ENCODE assay signal across 19 cellular contexts in genomic region chr2:53475320-53475719, GRCh38.
A peak's percentile ranks its signal among the peaks of the same experiment; 100 is the strongest.
DNase-seq lines count a peak whose midpoint lies in the region; FAIRE-seq and TF ChIP-seq lines count a peak whose summit lies in the region.
"Had no signal": no experiment of that assay in that cellular context is flagged by ENCODE, and none has a peak within 500 bp of the region (broad histone marks: within the 10 kb centered on the region; RNA-seq: fewer than 3 reads in every experiment).

No MANE protein-coding gene starts in this region.

- TF ChIP-seq CTCF in Calu3 (IDR thresholded peaks at IDR 0.05; ENCODE audit: unreplicated experiment) (no peak), astrocyte of the cerebellum (IDR thresholded peaks at IDR 0.05; ENCODE audit: low read depth, low read length, missing control alignments) (no peak), keratinocyte (optimal IDR thresholded peaks at IDR 0.05 in 1 of 3, IDR thresholded peaks at IDR 0.05 in 1 of 3, conservative IDR thresholded peaks at IDR 0.05 in 1 of 3; ENCODE audit: extremely low read depth in 1 of 3, insufficient read depth in 2 of 3, low read length in 3 of 3) (no peak), tibial artery (IDR thresholded peaks at IDR 0.05) (no peak)

- H3K4me3 ChIP-seq in astrocyte of the cerebellum (ENCODE audit: low read depth, low read length): no peak overlapping the region
- no peak overlapping the region for H3K4me3 ChIP-seq in keratinocyte (ENCODE audit: control insufficient read depth in 2 of 3, extremely low read depth in 1 of 3, insufficient read depth in 2 of 3, low read depth in 1 of 3, low read length in 3 of 3)
- no peak overlapping the region for H3K4me3 ChIP-seq in tibial artery

- dilution Hi-C loops in keratinocyte (cut with MboI; ENCODE audit: extremely low pct_ligation_motif_present, low sequenced_read_pairs): no loop called here

- H3K4me3 Mint-ChIP-seq in Calu3 (ENCODE audit: low read depth, unreplicated experiment): peak overlapping the region; percentile 2
- H3K4me3 Mint-ChIP-seq: activated naive CD8-positive, alpha-beta T cell; activated T-cell treated with anti-CD3 and anti-CD28 coated beads, Interleukin-2, amount 50 U/mL, for 24 hours; central memory CD8-positive, alpha-beta T cell; effector memory CD8-positive, alpha-beta T cell; neural crest cell; T-helper 2 cell treated with Interferon-gamma antibody and Interleukin-4, amounts not matched to agents 5 μg/mL and 100 μg/mL, for 36 hours had no signal

- peak overlapping the region; percentile 47 for H3K27ac Mint-ChIP-seq in Calu3 (ENCODE audit: unreplicated experiment)
- H3K27ac Mint-ChIP-seq: activated naive CD8-positive, alpha-beta T cell; activated T-cell treated with anti-CD3 and anti-CD28 coated beads, Interleukin-2, amount 50 U/mL, for 24 hours; effector memory CD8-positive, alpha-beta T cell; T-helper 2 cell treated with Interferon-gamma antibody and Interleukin-4, amounts not matched to agents 5 μg/mL and 100 μg/mL, for 36 hours had no signal

- H3K36me3 ChIP-seq in keratinocyte (ENCODE audit: control insufficient read depth in 2 of 2, extremely low read depth in 1 of 2, insufficient read depth in 2 of 2, low read length in 2 of 2) (no peaks in the 10 kb centered on the region), tibial artery (no peaks in the 10 kb centered on the region)

- peaks cover 25% of the 10 kb centered on the region for H3K4me1 Mint-ChIP-seq in Calu3 (ENCODE audit: low read depth, unreplicated experiment)
- H3K4me1 Mint-ChIP-seq: central memory CD8-positive, alpha-beta T cell had no signal

- no peaks in the 10 kb centered on the region for H4K20me1 ChIP-seq in keratinocyte (ENCODE audit: control insufficient read depth, extremely low read depth, insufficient read depth, low read length)

- intact Hi-C loops in Calu3 (cut with micrococcal nuclease; ENCODE audit: unreplicated experiment): no loop called here
- intact Hi-C loops in tibial artery (cut with DNase I; ENCODE audit: low total_unique reads): no loop called here

- no peak overlapping the region for H3K27ac ChIP-seq in keratinocyte (ENCODE audit: control insufficient read depth, insufficient read depth, low read length)
- no peak overlapping the region for H3K27ac ChIP-seq in substantia nigra (ENCODE audit: low read depth, low read length, poor library complexity, severe bottlenecking)
- H3K27ac ChIP-seq in tibial artery: no peak overlapping the region

- H3K4me2 ChIP-seq in keratinocyte (ENCODE audit: control insufficient read depth, extremely low read depth, insufficient read depth, low read depth, low read length): no peak overlapping the region

- no peaks in the 10 kb centered on the region for H3K9me1 ChIP-seq in keratinocyte (ENCODE audit: control insufficient read depth, extremely low read depth, insufficient read depth, low read length)

- no TSS peak for BruUV-seq in Calu3 (replicated peaks; lab: Mats Ljungman, UMichigan)

- no peak overlapping the region for H3K9ac ChIP-seq in keratinocyte (ENCODE audit: control insufficient read depth, extremely low read depth, insufficient read depth, low read length)

- no peaks in the 10 kb centered on the region for H3K79me2 ChIP-seq in keratinocyte (ENCODE audit: control insufficient read depth, insufficient read depth, low read length)

- DNase-seq in Calu3 (peak; percentile 30), LHCN-M2 (ENCODE audit: low read depth) (peak; percentile 36), astrocyte of the cerebellum (ENCODE audit: low read depth) (peak; percentile 46), keratinocyte (ENCODE audit: low read depth, low spot score) (peak; percentile 33), NCI-H1436 (lab: John Stamatoyannopoulos, UW) (no peak), substantia nigra (lab: John Stamatoyannopoulos, UW) (no peak), tibial artery (no peak)
- no peak for DNase-seq in activated CD4-positive, alpha-beta T cell treated with anti-CD3 and anti-CD28 coated beads, Interleukin-2, amount 50 U/mL, for 1 hour
- DNase-seq: activated T-cell treated with anti-CD3 and anti-CD28 coated beads, Interleukin-2, amount 50 U/mL, for 24 hours; DMS153; effector memory CD8-positive, alpha-beta T cell; GOT3; NCI-H1105; NCI-H2171 treated with DMSO at 0.1 percent for 48 hours; SHP77 had no signal

- H3K36me3 Mint-ChIP-seq in Calu3 (ENCODE audit: insufficient read depth, unreplicated experiment): no peaks in the 10 kb centered on the region
- H3K36me3 Mint-ChIP-seq: activated naive CD8-positive, alpha-beta T cell had no signal

- FAIRE-seq in keratinocyte (lab: Jason Lieb, UNC): peak; percentile 46

- no peak overlapping the region for H2AFZ ChIP-seq in keratinocyte (ENCODE audit: control insufficient read depth, low read length)

- in situ Hi-C loops in astrocyte of the cerebellum (cut with HindIII; ENCODE audit: low sequenced_read_pairs): no loop called here

- H3K27me3 Mint-ChIP-seq in Calu3 (ENCODE audit: unreplicated experiment): no peaks in the 10 kb centered on the region
- H3K27me3 Mint-ChIP-seq: central memory CD8-positive, alpha-beta T cell had no signal

- H3K9me3 ChIP-seq in keratinocyte (ENCODE audit: control insufficient read depth, low read depth, low read length) (no peaks in the 10 kb centered on the region), tibial artery (no peaks in the 10 kb centered on the region)

- H3K4me1 ChIP-seq in keratinocyte (ENCODE audit: control insufficient read depth, extremely low read depth, insufficient read depth, low read length) (peaks cover 14% of the 10 kb centered on the region), tibial artery (no peaks in the 10 kb centered on the region)

- H3K27me3 ChIP-seq in keratinocyte (ENCODE audit: control insufficient read depth, extremely low read depth, insufficient read depth, low read length) (no peaks in the 10 kb centered on the region), tibial artery (no peaks in the 10 kb centered on the region)

- CTCF ChIA-PET in Calu3 (lab: Charles Lee): no interaction called here

- no peaks in the 10 kb centered on the region for H3K9me3 Mint-ChIP-seq in Calu3 (ENCODE audit: low read depth, unreplicated experiment)
- H3K9me3 Mint-ChIP-seq: activated T-cell treated with anti-CD3 and anti-CD28 coated beads, Interleukin-2, amount 50 U/mL, for 24 hours; central memory CD8-positive, alpha-beta T cell; effector memory CD8-positive, alpha-beta T cell; T-helper 2 cell treated with Interferon-gamma antibody and Interleukin-4, amounts not matched to agents 5 μg/mL and 100 μg/mL, for 36 hours had no signal

Comparison
In these comparisons a context has a peak if more than half of its experiments do, and no peak if none do; other contexts are left out.
1. DNase-seq: peak in Calu3 (single experiment), LHCN-M2 (single experiment), astrocyte of the cerebellum (single experiment) and keratinocyte (single experiment); none in NCI-H1436 (single experiment), activated CD4-positive, alpha-beta T cell treated with anti-CD3 and anti-CD28 coated beads, Interleukin-2, amount 50 U/mL, for 1 hour (single experiment), substantia nigra (0 of 49) and tibial artery (0 of 2).